Comparison of ENCODE assay signal across 13 cellular contexts in the genomic region with DNA sequence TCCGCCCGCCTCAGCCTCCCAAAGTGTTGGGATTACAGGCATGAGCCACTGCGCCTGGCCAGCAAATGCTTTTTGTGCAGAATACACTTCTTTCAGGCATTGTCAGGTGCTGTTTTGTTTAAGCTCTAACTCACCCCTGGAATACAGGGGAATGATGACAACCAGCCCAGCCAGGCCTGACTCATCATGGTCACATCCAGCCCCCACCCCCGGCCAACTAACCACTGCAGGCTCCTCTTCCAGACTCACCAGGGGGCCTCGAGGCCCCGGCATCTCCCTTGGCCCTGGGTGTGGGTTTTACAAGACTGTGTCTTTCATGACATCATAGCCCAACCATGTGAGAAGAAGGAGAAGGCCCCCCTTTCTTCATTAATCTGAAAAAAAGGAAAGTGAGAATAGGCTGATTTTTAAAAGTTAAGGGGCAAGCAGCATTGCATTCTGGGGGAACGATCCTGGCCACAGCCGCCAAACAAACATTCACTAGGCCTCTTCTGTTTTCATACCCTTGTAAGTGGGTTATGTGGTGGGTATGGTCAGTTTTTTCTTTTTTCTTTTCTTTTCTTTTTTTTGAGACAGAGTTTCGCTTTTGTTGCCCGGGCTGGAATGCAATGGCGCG. TPM values are rescaled to one million over a fixed set of nuclear protein-coding genes. Genes with fewer than 3 reads are reported as not detected.
DNase-seq lines count a peak whose midpoint lies in the region; ATAC-seq and TF ChIP-seq lines count a peak whose summit lies in the region.
"Had no signal": no experiment of that assay in that cellular context is flagged by ENCODE, and none has a peak within 500 bp of the region (broad histone marks: within the 10 kb centered on the region; RNA-seq: fewer than 3 reads in every experiment).

No MANE protein-coding gene starts in this region.

- intact Hi-C loops in sciatic nerve (cut with DNase I): no loop called here

- H3K27ac ChIP-seq in foreskin keratinocyte: peak overlapping the region; percentile 89
- H3K27ac ChIP-seq: pancreas, thoracic aorta had no signal

- peak; percentile 66 for ATAC-seq in foreskin keratinocyte
- ATAC-seq in sciatic nerve: peak; percentile 59
- ATAC-seq in GM18519 (IDR thresholded peaks at IDR 0.05; ENCODE audit: low FRiP score, unreplicated experiment): no peak
- ATAC-seq in GM18858 (IDR thresholded peaks at IDR 0.05; ENCODE audit: unreplicated experiment): no peak

- H3K27me3 ChIP-seq in foreskin keratinocyte: no peaks in the 10 kb centered on the region
- H3K27me3 ChIP-seq: dorsolateral prefrontal cortex, pancreas had no signal

- H3K4me1 ChIP-seq in foreskin keratinocyte: peaks cover 28% of the 10 kb centered on the region
- H3K4me1 ChIP-seq: pancreas had no signal

- peak; percentile 95 for DNase-seq in H4 (ENCODE audit: low spot score)
- DNase-seq in SW 1271 (lab: John Stamatoyannopoulos, UW): peak; percentile 29 to 46
- peak; percentile 54 to 80 for DNase-seq in foreskin keratinocyte
- no peak for DNase-seq in sciatic nerve (ENCODE audit: low spot score)
- DNase-seq in retina: no peak
- no peak for DNase-seq in NK-92 (lab: John Stamatoyannopoulos, UW; ENCODE audit: unreplicated experiment)
- DNase-seq: dorsolateral prefrontal cortex, T-helper 9 cell had no signal

- TF ChIP-seq CTCF in foreskin keratinocyte (conservative IDR thresholded peaks at IDR 0.05): no peak

RNA-seq across cellular contexts. Expression of gene OLFML2A, which starts 35.6 kb away (rescaled TPM):
- 2.8 and 5.5 TPM in 2 replicates for total RNA-seq in H4 (2014; rRNA removed; shearing (Covaris generic))
- total RNA-seq in foreskin keratinocyte (1.3 and 3.1 TPM in 2 replicates), sciatic nerve (110 TPM)
- 0.51 and 1.5 TPM in 2 replicates for polyA plus RNA-seq in foreskin keratinocyte

RNA-seq across cellular contexts. Expression of gene WDR38, which starts 40.8 kb away (rescaled TPM):
- total RNA-seq in H4 (2014; rRNA removed; shearing (Covaris generic)): not detected in 2 replicates
- not detected in 2 replicates for total RNA-seq in foreskin keratinocyte
- polyA plus RNA-seq in foreskin keratinocyte: not detected in 2 replicates
- total RNA-seq in sciatic nerve: not detected
- total RNA-seq: thoracic aorta had no signal
- polyA plus RNA-seq: IgD-negative memory B cell, pancreas had no signal

RNA-seq across cellular contexts. Expression of gene NR6A1, which starts 41.4 kb away (rescaled TPM):
- total RNA-seq in H4 (2014; rRNA removed; shearing (Covaris generic)): 1.2 and 3.7 TPM in 2 replicates
- total RNA-seq in foreskin keratinocyte (0.68 and 1.0 TPM in 2 replicates), sciatic nerve (3.3 TPM)
- polyA plus RNA-seq in foreskin keratinocyte: 0.18 and 0.39 TPM in 2 replicates

RNA-seq across cellular contexts. Expression of gene RPL35, which starts 49.2 kb away (rescaled TPM):
- 2,412 and 2,808 TPM in 2 replicates for total RNA-seq in H4 (2014; rRNA removed; shearing (Covaris generic))
- total RNA-seq in foreskin keratinocyte (2,922 and 2,928 TPM in 2 replicates), sciatic nerve (855 TPM)
- polyA plus RNA-seq in foreskin keratinocyte: 4,502 and 4,687 TPM in 2 replicates

RNA-seq across cellular contexts. Expression of gene ARPC5L, which starts 49.4 kb away (rescaled TPM):
- total RNA-seq in H4 (2014; rRNA removed; shearing (Covaris generic)): 22.1 and 35.7 TPM in 2 replicates
- total RNA-seq in foreskin keratinocyte (67.0 and 74.9 TPM in 2 replicates), sciatic nerve (21.7 TPM)
- 128 and 129 TPM in 2 replicates for polyA plus RNA-seq in foreskin keratinocyte

Comparison
In these comparisons a context has a peak if more than half of its experiments do, and no peak if none do; other contexts are left out.
1. DNase-seq: peak in H4 (single experiment), SW 1271 (2 of 2) and foreskin keratinocyte (2 of 2); none in sciatic nerve (single experiment), retina (single experiment) and NK-92 (single experiment).
2. ATAC-seq: peak in foreskin keratinocyte (single experiment) and sciatic nerve (single experiment); none in GM18519 (single experiment) and GM18858 (single experiment).
3. RNA of gene OLFML2A, which starts 35.6 kb away (total RNA-seq): 110 TPM in sciatic nerve (single experiment); 1.3 to 3.1 TPM in foreskin keratinocyte and 2.8 to 5.5 TPM in H4; every median in the first group is over 10 times any median in the second.